Comparison of ENCODE assay signal across 8 cellular contexts in genomic region chr6:16711551-16712249, GRCh38. TPM values are rescaled to one million over a fixed set of nuclear protein-coding genes. Genes with fewer than 3 reads are reported as not detected.
DNase-seq lines count a peak whose midpoint lies in the region; ATAC-seq and TF ChIP-seq lines count a peak whose summit lies in the region.

No MANE protein-coding gene starts in this region.

- H3K36me3 Mint-ChIP-seq in CD4-positive, alpha-beta T cell (ENCODE audit: low read depth) = no peaks in the 10 kb centered on the region
- no peaks in the 10 kb centered on the region for H3K36me3 Mint-ChIP-seq in WTC11

- H3K4me1 Mint-ChIP-seq in CD4-positive, alpha-beta T cell (ENCODE audit: low read depth) = peaks cover 43% of the 10 kb centered on the region
- peaks cover 13% of the 10 kb centered on the region for H3K4me1 Mint-ChIP-seq in WTC11

- CTCF ChIA-PET in CD4-positive, alpha-beta T cell (lab: Charles Lee) = interaction anchor here (0.8 to 1.4 kb wide), 4 partner anchors 16 to 375 kb away, joined by 3 to 4 read pairs (median 3); no protein-coding TSS in a partner anchor
- CTCF ChIA-PET in HEK293 (lab: Yijun Ruan, JAX) = interaction anchor here (0.6 to 2.3 kb wide), 6 partner anchors 24 to 326 kb away, joined by 3 to 12 read pairs (median 3); partner anchors contain the start of gene ATXN1
- CTCF ChIA-PET in WTC11 (lab: Charles Lee) = no interaction called here

- no peaks in the 10 kb centered on the region for H3K27me3 Mint-ChIP-seq in CD4-positive, alpha-beta T cell
- no peaks in the 10 kb centered on the region for H3K27me3 Mint-ChIP-seq in WTC11 (ENCODE audit: low read depth)

- H3K27me3 ChIP-seq in CD4-positive, alpha-beta T cell (ENCODE audit: control insufficient read depth, insufficient read depth, low read length) = no peaks in the 10 kb centered on the region

- no peak overlapping the region for H3K4me3 ChIP-seq in HEK293 (ENCODE audit: low read depth, low read length)

- ATAC-seq in CD4-positive, alpha-beta T cell (ENCODE audit: poor library complexity) = peak; percentile 57
- ATAC-seq in WTC11 = no peak
- no peak for ATAC-seq in HG02623 (IDR thresholded peaks at IDR 0.05; ENCODE audit: unreplicated experiment)
- ATAC-seq in GM21723 (IDR thresholded peaks at IDR 0.05; ENCODE audit: unreplicated experiment) = no peak

- no peaks in the 10 kb centered on the region for H3K36me3 ChIP-seq in HEK293 (ENCODE audit: control insufficient read depth in 2 of 2, insufficient read depth in 1 of 2, low read length in 2 of 2)

- intact Hi-C loops in CD4-positive, alpha-beta T cell (cut with DNase I, micrococcal nuclease) = loop anchor here (2.0 to 5.0 kb wide), 3 partner anchors 15 to 59 kb away; partner anchors contain the start of gene ATXN1 (in 1 of the 2)

- peak in 7 of 10 experiments; percentile 20 to 52 (median 34) for DNase-seq in CD4-positive, alpha-beta T cell
- DNase-seq in WTC11 (ENCODE audit: low spot score) (no peak), glomerular visceral epithelial cell (ENCODE audit: extremely low spot score) (peak; percentile 42), mesenteric fat pad (ENCODE audit: low spot score) (no peak), GM03348 (ENCODE audit: low spot score) (no peak)

- POLR2A ChIA-PET in CD4-positive, alpha-beta T cell (lab: Charles Lee) = interaction anchor here (1.0 to 2.6 kb wide), 4 partner anchors 16 to 51 kb away, joined by 3 to 14 read pairs (median 4); partner anchors contain the start of gene ATXN1
- POLR2A ChIA-PET in HEK293 (lab: Yijun Ruan, JAX) (interaction anchor here (1.9 kb wide), 1 partner anchor 50 kb away, joined by 14 read pairs; the partner anchor contains the start of gene ATXN1), WTC11 (lab: Charles Lee) (no interaction called here)

- H3K27ac ChIP-seq in CD4-positive, alpha-beta T cell (ENCODE audit: low read depth, low read length) = peak overlapping the region; percentile 25
- peak overlapping the region; percentile 91 for H3K27ac ChIP-seq in HEK293 (ENCODE audit: extremely low read depth, low read depth, low read length)

- H3K27ac Mint-ChIP-seq in CD4-positive, alpha-beta T cell = peak overlapping the region; percentile 82
- peak overlapping the region; percentile 48; the same call in 1 of the 2 replicates for H3K27ac Mint-ChIP-seq in WTC11

- no peak for TF ChIP-seq CTCF in CD4-positive, alpha-beta T cell (IDR thresholded peaks at IDR 0.05)
- TF ChIP-seq CTCF in HEK293 (tag by site-specific recombination; IDR thresholded peaks at IDR 0.05) (no peak), WTC11 (IDR thresholded peaks at IDR 0.05) (no peak)

- no peaks in the 10 kb centered on the region for H3K9me3 ChIP-seq in CD4-positive, alpha-beta T cell (ENCODE audit: control insufficient read depth, low read length)
- H3K9me3 ChIP-seq in HEK293 (ENCODE audit: control insufficient read depth, insufficient read depth, low read depth, low read length) = no peaks in the 10 kb centered on the region

- peak overlapping the region; percentile 73 for H3K4me3 Mint-ChIP-seq in CD4-positive, alpha-beta T cell
- H3K4me3 Mint-ChIP-seq in WTC11 = no peak overlapping the region

- H3K4me1 ChIP-seq in HEK293 (ENCODE audit: control insufficient read depth, insufficient read depth, low read length) = peaks cover 35% of the 10 kb centered on the region

- no peaks in the 10 kb centered on the region for H3K9me3 Mint-ChIP-seq in CD4-positive, alpha-beta T cell
- H3K9me3 Mint-ChIP-seq in WTC11 = no peaks in the 10 kb centered on the region

TF ChIP-seq in HEK293, 187 proteins besides CTCF, POLR2A, EP300 and RAD21 (continues in another document):
- TF ChIP-seq PRDM2 (tag by site-specific recombination; IDR thresholded peaks at IDR 0.05; ENCODE audit: borderline replicate concordance) (no peak), ZNF404 (tag by site-specific recombination; IDR thresholded peaks at IDR 0.05) (no peak), ZNF623 (tag by site-specific recombination; IDR thresholded peaks at IDR 0.05) (no peak)

TF ChIP-seq in WTC11, 78 proteins besides CTCF, POLR2A, EP300 and RAD21 (continues in another document):
- TF ChIP-seq ATF1 (CRISPR knock-in tag; IDR thresholded peaks at IDR 0.05) = no peak
- no peak for TF ChIP-seq ZNF138 (CRISPR knock-in tag; conservative IDR thresholded peaks at IDR 0.05)
- TF ChIP-seq USF2 (CRISPR knock-in tag; IDR thresholded peaks at IDR 0.05) = no peak
- TF ChIP-seq PRDM15 (CRISPR knock-in tag; IDR thresholded peaks at IDR 0.05) = no peak
- TF ChIP-seq ZBTB21 (CRISPR knock-in tag; IDR thresholded peaks at IDR 0.05; ENCODE audit: borderline replicate concordance) = no peak
- TF ChIP-seq E2F5 (CRISPR knock-in tag; IDR thresholded peaks at IDR 0.05) = no peak
- no peak for TF ChIP-seq GTF2I (CRISPR knock-in tag; conservative IDR thresholded peaks at IDR 0.05)
- TF ChIP-seq SP1 (CRISPR knock-in tag; conservative IDR thresholded peaks at IDR 0.05) = no peak
- TF ChIP-seq FOXK1 (CRISPR knock-in tag; IDR thresholded peaks at IDR 0.05) = no peak
- TF ChIP-seq CDX4 (CRISPR knock-in tag; IDR thresholded peaks at IDR 0.05; ENCODE audit: borderline replicate concordance) = no peak
- no peak for TF ChIP-seq ZNF232 (CRISPR knock-in tag; IDR thresholded peaks at IDR 0.05)
- TF ChIP-seq CREB1 (CRISPR knock-in tag; IDR thresholded peaks at IDR 0.05) = no peak
- TF ChIP-seq ZNF512 (CRISPR knock-in tag; IDR thresholded peaks at IDR 0.05; ENCODE audit: borderline replicate concordance) = no peak
- no peak for TF ChIP-seq JUN (CRISPR knock-in tag; IDR thresholded peaks at IDR 0.05)
- TF ChIP-seq TEAD4 (CRISPR knock-in tag; IDR thresholded peaks at IDR 0.05) = no peak

RNA-seq across cellular contexts. Expression of gene ATXN1, which starts 49.6 kb away (rescaled TPM):
- 10 to 100 TPM; 74.2 to 76.7 TPM for total RNA-seq in CD4-positive, alpha-beta T cell
- 7.5 to 8.8 TPM (median 8.1 TPM) in 3 replicates for total RNA-seq in WTC11 (2021)
- total RNA-seq in mesenteric fat pad = 36.0 TPM

Comparison
In these comparisons a context has a peak if more than half of its experiments do, and no peak if none do; other contexts are left out.
1. DNase-seq: peak in CD4-positive, alpha-beta T cell (7 of 10) and glomerular visceral epithelial cell (single experiment); none in WTC11 (single experiment), mesenteric fat pad (single experiment) and GM03348 (single experiment).